Comparison of ENCODE assay signal across 13 cellular contexts in genomic region chr20:41330343-41330720, GRCh38. TPM values are rescaled to one million over a fixed set of nuclear protein-coding genes. Genes with fewer than 3 reads are reported as not detected.
DNase-seq lines count a peak whose midpoint lies in the region; ATAC-seq and TF ChIP-seq lines count a peak whose summit lies in the region.
"Had no signal": no experiment of that assay in that cellular context is flagged by ENCODE, and none has a peak within 500 bp of the region (broad histone marks: within the 10 kb centered on the region; RNA-seq: fewer than 3 reads in every experiment).

No MANE protein-coding gene starts in this region.

- DNase-seq in AG10803 (ENCODE audit: low read depth), result peak; percentile 68
- DNase-seq in M059J (ENCODE audit: low read depth), result peak; percentile 54
- DNase-seq in epithelial cell of prostate (ENCODE audit: low read depth, low spot score), result no peak
- no peak for DNase-seq in psoas muscle
- DNase-seq in NCI-H748 (lab: John Stamatoyannopoulos, UW; ENCODE audit: unreplicated experiment), result no peak
- DNase-seq in activated T-cell treated with anti-CD3 and anti-CD28 coated beads, Interleukin-2, amount 50 U/mL, for 1 hour, result no peak
- no peak for DNase-seq in NCI-H1694 (lab: John Stamatoyannopoulos, UW)
- DNase-seq: DND-41; effector memory CD4-positive, alpha-beta T cell; NCI-H2171 treated with DMSO at 0.1 percent for 48 hours; T-helper 1 cell had no signal

- H3K36me3 ChIP-seq in psoas muscle (ENCODE audit: insufficient read depth in 1 of 2, low read depth in 1 of 2), result no peaks in the 10 kb centered on the region

- H3K27me3 ChIP-seq in psoas muscle (ENCODE audit: insufficient read depth in 3 of 3, low read length in 2 of 3), result no peaks in the 10 kb centered on the region

- peaks cover 16% of the 10 kb centered on the region for H3K4me1 ChIP-seq in psoas muscle

- 34 to 76% (median 53%) methylated on average over 5 of the region's 5 CpGs for WGBS in psoas muscle, 3 donors

- H3K4me3 ChIP-seq in AG10803 (ENCODE audit: low read length), result no peak overlapping the region
- H3K4me3 ChIP-seq in psoas muscle, result no peak overlapping the region
- H3K4me3 ChIP-seq: lung had no signal

- H3K27ac ChIP-seq in epithelial cell of prostate, result peak overlapping the region; percentile 77
- peak overlapping the region; percentile 88 for H3K27ac ChIP-seq in psoas muscle

- no peak for TF ChIP-seq CTCF in AG10803 (conservative IDR thresholded peaks at IDR 0.05; ENCODE audit: low read length)
- TF ChIP-seq CTCF in psoas muscle (IDR thresholded peaks at IDR 0.05), result no peak

- no peaks in the 10 kb centered on the region for H3K9me3 ChIP-seq in psoas muscle

- intact Hi-C loops in psoas muscle (cut with DNase I), result loop anchor here (5.0 to 10.0 kb wide), 2 partner anchors 98 to 366 kb away; no protein-coding TSS in a partner anchor

- ATAC-seq in psoas muscle, result peak; percentile 20 to 53 (median 36)
- ATAC-seq in GM18907 (IDR thresholded peaks at IDR 0.05; ENCODE audit: unreplicated experiment), result no peak

RNA-seq across cellular contexts. Expression of gene LPIN3, which starts 10.3 kb away (rescaled TPM):
- total RNA-seq in M059J (2014; rRNA removed; shearing (Covaris generic)), result 0.05 and 0.76 TPM in 2 replicates
- total RNA-seq in psoas muscle, result 1 to 10 TPM in 3 of 4 donors, under 1 TPM in 1; 0.57 to 2.4 (median 1.3) TPM
- polyA plus RNA-seq in psoas muscle, result 1 to 10 TPM; 1.1 to 3.0 (median 2.0) TPM

RNA-seq across cellular contexts. Expression of gene ZHX3, which starts 12.8 kb away (rescaled TPM):
- total RNA-seq in M059J (2014; rRNA removed; shearing (Covaris generic)), result 23.8 and 42.6 TPM in 2 replicates
- 10 to 100 TPM; 39.6 to 47.7 (median 45.2) TPM for total RNA-seq in psoas muscle
- polyA plus RNA-seq in psoas muscle, result 10 to 100 TPM in 2 of 3 donors, 1 to 10 TPM in 1; 7.0 to 30.2 (median 10.5) TPM

RNA-seq across cellular contexts. Expression of gene EMILIN3, which starts 36.3 kb away (rescaled TPM):
- not detected in 2 replicates for total RNA-seq in M059J (2014; rRNA removed; shearing (Covaris generic))
- total RNA-seq in psoas muscle, result 1 to 10 TPM in 1 of 4 donors, under 1 TPM in 2, not detected in 1; 0.12 to 1.1 (median 0.23) TPM
- polyA plus RNA-seq in psoas muscle, result 1 to 10 TPM in 1 of 3 donors, under 1 TPM in 2; 0.15 to 1.5 (median 0.70) TPM

Comparison
In these comparisons a context has a peak if more than half of its experiments do, and no peak if none do; other contexts are left out.
1. DNase-seq: peak in AG10803 (single experiment) and M059J (single experiment); none in epithelial cell of prostate (single experiment), psoas muscle (0 of 2), NCI-H748 (single experiment), activated T-cell treated with anti-CD3 and anti-CD28 coated beads, Interleukin-2, amount 50 U/mL, for 1 hour (single experiment) and NCI-H1694 (single experiment).